In genomic region chr4:25531272-25531671, GRCh38 we compare ENCODE assay signal across 13 cellular contexts.
DNase-seq lines count a peak whose midpoint lies in the region; TF ChIP-seq lines count a peak whose summit lies in the region.
"Had no signal": no experiment of that assay in that cellular context is flagged by ENCODE, and none has a peak within 500 bp of the region (broad histone marks: within the 10 kb centered on the region; RNA-seq: fewer than 3 reads in every experiment).

No MANE protein-coding gene starts in this region.

- POLR2A ChIA-PET in MCF 10A (lab: Yijun Ruan, JAX) (interaction anchor here (0.6 kb wide), 1 partner anchor 245 kb away, joined by 3 read pairs; no protein-coding TSS in a partner anchor), OCI-LY7 (lab: Charles Lee) (interaction anchor here (0.6 to 0.7 kb wide), 3 partner anchors 19 to 979 kb away, joined by 3 to 7 read pairs (median 4); no protein-coding TSS in a partner anchor)

- no TSS peak for BruUV-seq in MCF 10A (replicated peaks; lab: Mats Ljungman, UMichigan)
- BruUV-seq in OCI-LY7 (replicated peaks; lab: Mats Ljungman, UMichigan), result no TSS peak

- TF ChIP-seq CTCF in MCF 10A (IDR thresholded peaks at IDR 0.05; ENCODE audit: unreplicated experiment) (peak; percentile 22), breast epithelium (IDR thresholded peaks at IDR 0.05) (no peak), OCI-LY7 (conservative IDR thresholded peaks at IDR 0.05; ENCODE audit: low read length) (peak; percentile 77), esophagus squamous epithelium (IDR thresholded peaks at IDR 0.05) (peak in 5 of 6 experiments; percentile 11 to 42 (median 16)), transverse colon (IDR thresholded peaks at IDR 0.05) (peak in 3 of 5 experiments; percentile 23 to 41 (median 35))

- H3K27ac Mint-ChIP-seq in MCF 10A (ENCODE audit: low read depth, unreplicated experiment), result no peak overlapping the region
- H3K27ac Mint-ChIP-seq in activated T-helper 2 cell treated with anti-CD3 and anti-CD28 coated beads, Interferon-gamma antibody, Interleukin-2, Interleukin-4, amounts not matched to agents 10 μg/mL and 5 μg/mL and 100 μg/mL, durations not matched to agents 14 hours and 24 hours and 36 hours, result no peak overlapping the region

- peaks cover 7% of the 10 kb centered on the region for H3K9me3 Mint-ChIP-seq in MCF 10A (ENCODE audit: unreplicated experiment)
- H3K9me3 Mint-ChIP-seq in activated T-helper 2 cell treated with anti-CD3 and anti-CD28 coated beads, Interferon-gamma antibody, Interleukin-2, Interleukin-4, amounts not matched to agents 10 μg/mL and 5 μg/mL and 100 μg/mL, durations not matched to agents 14 hours and 24 hours and 36 hours, result no peaks in the 10 kb centered on the region

- TF ChIP-seq EP300 in transverse colon (IDR thresholded peaks at IDR 0.05; ENCODE audit: low read depth), result no peak

- H4K20me1 ChIP-seq in OCI-LY7 (ENCODE audit: insufficient read depth, low read length), result no peaks in the 10 kb centered on the region

- H2AFZ ChIP-seq in OCI-LY7 (ENCODE audit: low read length), result no peak overlapping the region

- no peak for DNase-seq in MCF 10A (ENCODE audit: unreplicated experiment)
- DNase-seq in breast epithelium (ENCODE audit: low spot score in 2 of 2), result no peak
- no peak for DNase-seq in OCI-LY7 (ENCODE audit: low spot score)
- DNase-seq in esophagus squamous epithelium (lab: John Stamatoyannopoulos, UW), result no peak
- DNase-seq in transverse colon, result no peak
- no peak for DNase-seq in activated T-helper 2 cell treated with anti-CD3 and anti-CD28 coated beads, Interferon-gamma antibody, Interleukin-2, Interleukin-4, amounts not matched to agents 10 μg/mL and 5 μg/mL and 100 μg/mL, durations not matched to agents 14 hours and 24 hours and 36 hours (ENCODE audit: low spot score)
- no peak for DNase-seq in stimulated activated CD8-positive, alpha-beta memory T cell treated with anti-CD3 and anti-CD28 coated beads, Interleukin-4, amount 100 ng/mL, for 48 hours
- DNase-seq in retina, result no peak
- DNase-seq: NCI-H2081 treated with DMSO at 0.1 percent for 48 hours, RPMI8226, tibial artery had no signal

- intact Hi-C loops in MCF 10A (cut with micrococcal nuclease), result no loop called here
- intact Hi-C loops in breast epithelium (cut with DNase I; ENCODE audit: low total_unique reads), result no loop called here
- intact Hi-C loops in OCI-LY7 (cut with micrococcal nuclease; ENCODE audit: unreplicated experiment), result no loop called here
- intact Hi-C loops in esophagus squamous epithelium (cut with DNase I), result no loop called here
- intact Hi-C loops in transverse colon (cut with DNase I; ENCODE audit: low total_unique reads), result no loop called here
- intact Hi-C loops in activated T-helper 2 cell treated with anti-CD3 and anti-CD28 coated beads, Interferon-gamma antibody, Interleukin-2, Interleukin-4, amounts not matched to agents 10 μg/mL and 5 μg/mL and 100 μg/mL, durations not matched to agents 14 hours and 24 hours and 36 hours (cut with micrococcal nuclease), result no loop called here

- H3K4me3 ChIP-seq in breast epithelium (no peak overlapping the region), OCI-LY7 (ENCODE audit: low read depth, low read length, poor library complexity, severe bottlenecking) (no peak overlapping the region), esophagus squamous epithelium (no peak overlapping the region), transverse colon (no peak overlapping the region)
- H3K4me3 ChIP-seq: ascending aorta, tibial artery had no signal

- TF ChIP-seq POLR2A in breast epithelium (IDR thresholded peaks at IDR 0.05) (no peak), esophagus squamous epithelium (IDR thresholded peaks at IDR 0.05) (no peak), transverse colon (IDR thresholded peaks at IDR 0.05) (no peak)

- H3K27me3 ChIP-seq in breast epithelium (no peaks in the 10 kb centered on the region), esophagus squamous epithelium (no peaks in the 10 kb centered on the region), transverse colon (no peaks in the 10 kb centered on the region)
- H3K27me3 ChIP-seq: ascending aorta, tibial artery had no signal

- H3K36me3 Mint-ChIP-seq in MCF 10A (ENCODE audit: insufficient read depth, unreplicated experiment), result no peaks in the 10 kb centered on the region
- H3K36me3 Mint-ChIP-seq in activated T-helper 2 cell treated with anti-CD3 and anti-CD28 coated beads, Interferon-gamma antibody, Interleukin-2, Interleukin-4, amounts not matched to agents 10 μg/mL and 5 μg/mL and 100 μg/mL, durations not matched to agents 14 hours and 24 hours and 36 hours (ENCODE audit: low read depth), result no peaks in the 10 kb centered on the region

- peaks cover 5% of the 10 kb centered on the region for H3K4me1 Mint-ChIP-seq in MCF 10A (ENCODE audit: insufficient read depth, unreplicated experiment)
- H3K4me1 Mint-ChIP-seq in activated T-helper 2 cell treated with anti-CD3 and anti-CD28 coated beads, Interferon-gamma antibody, Interleukin-2, Interleukin-4, amounts not matched to agents 10 μg/mL and 5 μg/mL and 100 μg/mL, durations not matched to agents 14 hours and 24 hours and 36 hours (ENCODE audit: low read depth), result no peaks in the 10 kb centered on the region

- H3K36me3 ChIP-seq in breast epithelium, result no peaks in the 10 kb centered on the region
- no peaks in the 10 kb centered on the region for H3K36me3 ChIP-seq in OCI-LY7 (ENCODE audit: insufficient read depth, low read length)
- no peaks in the 10 kb centered on the region for H3K36me3 ChIP-seq in esophagus squamous epithelium
- H3K36me3 ChIP-seq in transverse colon, result no peaks in the 10 kb centered on the region
- H3K36me3 ChIP-seq: ascending aorta, tibial artery had no signal

- in situ Hi-C loops in transverse colon (cut with MboI; ENCODE audit: low pct_ligation_motif_present in 1 of 4, low pct_unique_long_range_greater_than_20kb in 1 of 4, low sequenced_read_pairs in 3 of 4), result no loop called here

- no peaks in the 10 kb centered on the region for H3K79me2 ChIP-seq in OCI-LY7 (ENCODE audit: insufficient read depth, low read depth, low read length)

- H3K4me3 Mint-ChIP-seq in MCF 10A (ENCODE audit: unreplicated experiment), result no peak overlapping the region
- no peak overlapping the region for H3K4me3 Mint-ChIP-seq in activated T-helper 2 cell treated with anti-CD3 and anti-CD28 coated beads, Interferon-gamma antibody, Interleukin-2, Interleukin-4, amounts not matched to agents 10 μg/mL and 5 μg/mL and 100 μg/mL, durations not matched to agents 14 hours and 24 hours and 36 hours (ENCODE audit: low read depth)

- no peaks in the 10 kb centered on the region for H3K4me1 ChIP-seq in breast epithelium
- H3K4me1 ChIP-seq in OCI-LY7 (ENCODE audit: insufficient read depth, low read length, poor library complexity, severe bottlenecking), result peaks cover 14% of the 10 kb centered on the region
- H3K4me1 ChIP-seq in esophagus squamous epithelium, result no peaks in the 10 kb centered on the region
- no peaks in the 10 kb centered on the region for H3K4me1 ChIP-seq in transverse colon
- H3K4me1 ChIP-seq: ascending aorta, tibial artery had no signal

- H3K9me3 ChIP-seq in breast epithelium, result no peaks in the 10 kb centered on the region
- no peaks in the 10 kb centered on the region for H3K9me3 ChIP-seq in OCI-LY7 (ENCODE audit: low read length)
- H3K9me3 ChIP-seq in esophagus squamous epithelium, result no peaks in the 10 kb centered on the region
- no peaks in the 10 kb centered on the region for H3K9me3 ChIP-seq in transverse colon
- H3K9me3 ChIP-seq: ascending aorta, tibial artery had no signal

- no peak overlapping the region for H3K27ac ChIP-seq in breast epithelium
- H3K27ac ChIP-seq in OCI-LY7 (ENCODE audit: low read depth, low read length, poor library complexity, severe bottlenecking), result no peak overlapping the region
- H3K27ac ChIP-seq in esophagus squamous epithelium, result no peak overlapping the region
- no peak overlapping the region for H3K27ac ChIP-seq in transverse colon
- H3K27ac ChIP-seq: ascending aorta, epithelial cell of prostate, tibial artery had no signal

- no peaks in the 10 kb centered on the region for H3K27me3 Mint-ChIP-seq in MCF 10A (ENCODE audit: insufficient read depth, unreplicated experiment)
- H3K27me3 Mint-ChIP-seq in activated T-helper 2 cell treated with anti-CD3 and anti-CD28 coated beads, Interferon-gamma antibody, Interleukin-2, Interleukin-4, amounts not matched to agents 10 μg/mL and 5 μg/mL and 100 μg/mL, durations not matched to agents 14 hours and 24 hours and 36 hours (ENCODE audit: low read depth), result no peaks in the 10 kb centered on the region

- H3K9me2 ChIP-seq in OCI-LY7 (ENCODE audit: insufficient read depth, low read length), result no peaks in the 10 kb centered on the region

- no peak overlapping the region for H3K4me2 ChIP-seq in OCI-LY7 (ENCODE audit: low read length)

- CTCF ChIA-PET in MCF 10A (lab: Yijun Ruan, JAX), result interaction anchor here (0.7 to 1.6 kb wide), 5 partner anchors 9 to 182 kb away, joined by 3 read pairs; no protein-coding TSS in a partner anchor
- CTCF ChIA-PET in OCI-LY7 (lab: Charles Lee; ENCODE audit: unreplicated experiment), result no interaction called here

Comparison
In these comparisons a context has a peak if more than half of its experiments do, and no peak if none do; other contexts are left out.
1. CTCF ChIP-seq: peak in MCF 10A (single experiment), OCI-LY7 (single experiment), esophagus squamous epithelium (5 of 6) and transverse colon (3 of 5); none in breast epithelium (0 of 3).